In genomic region chr11:85787168-85787567, GRCh38 we compare ENCODE assay signal across 23 cellular contexts. TPM values are rescaled to one million over a fixed set of nuclear protein-coding genes. Genes with fewer than 3 reads are reported as not detected.
DNase-seq lines count a peak whose midpoint lies in the region; ATAC-seq and TF ChIP-seq lines count a peak whose summit lies in the region.
"Had no signal": no experiment of that assay in that cellular context is flagged by ENCODE, and none has a peak within 500 bp of the region (broad histone marks: within the 10 kb centered on the region; RNA-seq: fewer than 3 reads in every experiment).

No MANE protein-coding gene starts in this region.

- H3K9me3 Mint-ChIP-seq in immature natural killer cell = peaks cover 0 to 7% (median 2%) of the 10 kb centered on the region in 6 donors
- peaks cover 5 to 8% of the 10 kb centered on the region in 2 donors for H3K9me3 Mint-ChIP-seq in activated naive CD4-positive, alpha-beta T cell treated with anti-CD3 and anti-CD28 coated beads, Interleukin-2, amount 50 U/mL, for 72 hours

- CTCF ChIA-PET in PC-3 (lab: Charles Lee) = no interaction called here

- H3K36me3 ChIP-seq in PC-3 (ENCODE audit: low read depth, low read length) = no peaks in the 10 kb centered on the region

- H4K20me1 ChIP-seq in PC-3 (ENCODE audit: low read length) = no peaks in the 10 kb centered on the region

- peaks cover 9% of the 10 kb centered on the region for H3F3A ChIP-seq in PC-3 (ENCODE audit: low read length, unreplicated experiment)

- H3K4me2 ChIP-seq in PC-3 (ENCODE audit: low read length) = peak overlapping the region; percentile 68
- H3K4me2 ChIP-seq: smooth muscle cell had no signal

- peaks cover 0 to 3% (median 0%) of the 10 kb centered on the region in 3 donors for H3K27me3 Mint-ChIP-seq in immature natural killer cell (ENCODE audit: low read depth in 3 of 3)
- H3K27me3 Mint-ChIP-seq: activated naive CD4-positive, alpha-beta T cell treated with anti-CD3 and anti-CD28 coated beads, Interleukin-2, amount 10 ng/mL, durations not matched to agents 7 days and 5 days; CD4-positive, alpha-beta T cell; stimulated activated naive CD8-positive, alpha-beta T cell treated with anti-CD3 and anti-CD28 coated beads, Interleukin-15, Interleukin-2, amounts not matched to agents 100 ng/mL and 50 ng/mL, for 24 hours had no signal

- POLR2A ChIA-PET in PC-3 (lab: Charles Lee; ENCODE audit: unreplicated experiment) = no interaction called here

- H3K4me1 Mint-ChIP-seq in immature natural killer cell = peaks cover 55 to 92% of the 10 kb centered on the region in 2 donors

- DNase-seq in PC-3 (no peak), immature natural killer cell (no peak), sciatic nerve (ENCODE audit: low spot score) (no peak), mucosa of gallbladder (ENCODE audit: low spot score) (no peak), nucleus accumbens (lab: John Stamatoyannopoulos, UW) (no peak)
- no peak for DNase-seq in activated naive CD4-positive, alpha-beta T cell treated with anti-CD3 and anti-CD28 coated beads, Interleukin-2, amount 50 U/mL, for 72 hours (ENCODE audit: low spot score in 2 of 2)
- DNase-seq: activated naive CD4-positive, alpha-beta T cell treated with anti-CD3 and anti-CD28 coated beads, Interleukin-2, amount 10 ng/mL, durations not matched to agents 7 days and 5 days; anterior cingulate cortex; CD4-positive, alpha-beta T cell; cerebellar nuclear complex; DMS153; effector memory CD4-positive, alpha-beta T cell; left cardiac atrium; NCI-H1105 treated with DMSO at 0.1 percent for 48 hours; NCI-H2081 treated with DMSO at 0.1 percent for 48 hours; NCI-H510A; NK-92 treated with Interleukin-12 subunit alpha and Interleukin-12 subunit beta, amount 100 ng/mL, for 24 hours; stimulated activated CD4-positive, alpha-beta T cell treated with anti-CD3 and anti-CD28 coated beads, Interleukin-2, amount 100 ng/mL, for 48 hours; trophoblast cell had no signal

- peaks cover 37% of the 10 kb centered on the region for H3K4me1 ChIP-seq in PC-3 (ENCODE audit: insufficient read depth, low read length)

- TF ChIP-seq CTCF in 22Rv1 (IDR thresholded peaks at IDR 0.05) (no peak), PC-3 (conservative IDR thresholded peaks at IDR 0.05; ENCODE audit: low read depth, low read length) (no peak)

- BruUV-seq in PC-3 (replicated peaks; lab: Mats Ljungman, UMichigan) = no TSS peak

- H2AFZ ChIP-seq in PC-3 (ENCODE audit: low read length) = no peak overlapping the region

- H3K9me3 ChIP-seq in PC-3 (ENCODE audit: low read length) = no peaks in the 10 kb centered on the region

- peak overlapping the region in 1 of 5 donors; percentile 56 for H3K4me3 Mint-ChIP-seq in immature natural killer cell
- H3K4me3 Mint-ChIP-seq: activated naive CD4-positive, alpha-beta T cell treated with anti-CD3 and anti-CD28 coated beads, Interleukin-2, amount 10 ng/mL, durations not matched to agents 7 days and 5 days; CD4-positive, alpha-beta T cell; stimulated activated naive CD8-positive, alpha-beta T cell treated with anti-CD3 and anti-CD28 coated beads, Interleukin-15, Interleukin-2, amounts not matched to agents 100 ng/mL and 50 ng/mL, for 24 hours had no signal

- H3K27ac ChIP-seq in 22Rv1 = 0 out of 2 replicates have a peak overlapping the region, but pooled peaks have one; percentile 3
- peak overlapping the region; percentile 91 for H3K27ac ChIP-seq in PC-3 (ENCODE audit: low read length)

- H3K9ac ChIP-seq in PC-3 (ENCODE audit: low read length) = peak overlapping the region; percentile 67

- intact Hi-C loops in PC-3 (cut with micrococcal nuclease) = loop anchor here (5.0 kb wide), 1 partner anchor 45 kb away; no protein-coding TSS in a partner anchor
- intact Hi-C loops in sciatic nerve (cut with DNase I) = no loop called here

- H3K9me2 ChIP-seq in PC-3 (replicated peaks; ENCODE audit: low read length) = no peaks in the 10 kb centered on the region

- no peaks in the 10 kb centered on the region for H3K27me3 ChIP-seq in PC-3 (ENCODE audit: low read length)

- peak overlapping the region; percentile 14 to 74 (median 53) for H3K27ac Mint-ChIP-seq in immature natural killer cell
- peak overlapping the region in 1 of 2 donors; percentile 61 for H3K27ac Mint-ChIP-seq in activated naive CD4-positive, alpha-beta T cell treated with anti-CD3 and anti-CD28 coated beads, Interleukin-2, amount 50 U/mL, for 72 hours
- H3K27ac Mint-ChIP-seq: activated naive CD4-positive, alpha-beta T cell treated with anti-CD3 and anti-CD28 coated beads, Interleukin-2, amount 10 ng/mL, durations not matched to agents 7 days and 5 days; CD4-positive, alpha-beta T cell; stimulated activated naive CD8-positive, alpha-beta T cell treated with anti-CD3 and anti-CD28 coated beads, Interleukin-15, Interleukin-2, amounts not matched to agents 100 ng/mL and 50 ng/mL, for 24 hours had no signal

- H3K79me2 ChIP-seq in PC-3 (ENCODE audit: low read length) = peaks cover 23% of the 10 kb centered on the region; the same call in 1 of the 2 replicates

- no peak overlapping the region for H3K4me3 ChIP-seq in PC-3 (ENCODE audit: low read length)
- H3K4me3 ChIP-seq: smooth muscle cell had no signal

- peak; percentile 48 for ATAC-seq in GM19395 (IDR thresholded peaks at IDR 0.05; ENCODE audit: unreplicated experiment)
- no peak for ATAC-seq in PC-3
- ATAC-seq in activated naive CD4-positive, alpha-beta T cell treated with anti-CD3 and anti-CD28 coated beads, Interleukin-2, amount 50 U/mL, for 72 hours = no peak
- no peak for ATAC-seq in sciatic nerve
- ATAC-seq: left cardiac atrium had no signal

- peaks cover 12 to 20% (median 19%) of the 10 kb centered on the region in 3 donors for H3K36me3 Mint-ChIP-seq in immature natural killer cell
- H3K36me3 Mint-ChIP-seq in activated naive CD4-positive, alpha-beta T cell treated with anti-CD3 and anti-CD28 coated beads, Interleukin-2, amount 50 U/mL, for 72 hours = peaks cover 6 to 9% of the 10 kb centered on the region in 2 donors

RNA-seq across cellular contexts. Expression of gene SYTL2, which starts 23.8 kb away (rescaled TPM):
- total RNA-seq in PC-3 (2014; rRNA removed) = 51.7 and 57.1 TPM in 2 replicates
- 10 to 100 TPM; 26.1 to 67.0 (median 33.3) TPM for polyA plus RNA-seq in immature natural killer cell
- 1 to 10 TPM; 4.6 to 7.5 TPM for total RNA-seq in activated naive CD4-positive, alpha-beta T cell treated with anti-CD3 and anti-CD28 coated beads, Interleukin-2, amount 50 U/mL, for 72 hours
- 24.6 TPM for total RNA-seq in sciatic nerve
- 39.0 TPM for total RNA-seq in mucosa of gallbladder
